Comparison of ENCODE assay signal across 23 cellular contexts in genomic region chr11:6356503-6356902, GRCh38. TPM values are rescaled to one million over a fixed set of nuclear protein-coding genes. Genes with fewer than 3 reads are reported as not detected.
DNase-seq lines count a peak whose midpoint lies in the region; ATAC-seq and TF ChIP-seq lines count a peak whose summit lies in the region.
"Had no signal": no experiment of that assay in that cellular context is flagged by ENCODE, and none has a peak within 500 bp of the region (broad histone marks: within the 10 kb centered on the region; RNA-seq: fewer than 3 reads in every experiment).

No MANE protein-coding gene starts in this region.

- intact Hi-C loops in PC-3 (cut with micrococcal nuclease): no loop called here
- intact Hi-C loops in tibial artery (cut with DNase I; ENCODE audit: low total_unique reads): loop anchor here (5.0 kb wide), 1 partner anchor 34 kb away; the partner anchor contains the start of gene CAVIN3

- no peak for ATAC-seq in PC-3
- ATAC-seq in omental fat pad (ENCODE audit: low FRiP score): peak; percentile 7
- ATAC-seq in HG03460 (IDR thresholded peaks at IDR 0.05; ENCODE audit: unreplicated experiment): no peak

- H3K36me3 ChIP-seq in PC-3 (ENCODE audit: low read depth, low read length): no peaks in the 10 kb centered on the region
- H3K36me3 ChIP-seq in tibial artery: no peaks in the 10 kb centered on the region
- H3K36me3 ChIP-seq: heart right ventricle, neutrophil, Peyer's patch, upper lobe of left lung, WERI-Rb-1 had no signal

- H3K4me1 ChIP-seq in PC-3 (ENCODE audit: insufficient read depth, low read length): peaks cover 4% of the 10 kb centered on the region; the same call in 1 of the 2 replicates
- H3K4me1 ChIP-seq in tibial artery: peaks cover 0 to 29% (median 16%) of the 10 kb centered on the region in 4 donors
- H3K4me1 ChIP-seq: Peyer's patch had no signal

- H3K4me1 Mint-ChIP-seq in chondrocyte (ENCODE audit: low read depth): peaks cover 52% of the 10 kb centered on the region
- H3K4me1 Mint-ChIP-seq: immature natural killer cell had no signal

- no peak for TF ChIP-seq CTCF in PC-3 (conservative IDR thresholded peaks at IDR 0.05; ENCODE audit: low read depth, low read length)
- TF ChIP-seq CTCF in chondrocyte (IDR thresholded peaks at IDR 0.05): no peak
- TF ChIP-seq CTCF in omental fat pad (IDR thresholded peaks at IDR 0.05): no peak
- TF ChIP-seq CTCF in tibial artery (IDR thresholded peaks at IDR 0.05): no peak

- POLR2A ChIA-PET in PC-3 (lab: Charles Lee; ENCODE audit: unreplicated experiment): no interaction called here

- H3K79me2 ChIP-seq in PC-3 (ENCODE audit: low read length): no peaks in the 10 kb centered on the region

- H3K36me3 Mint-ChIP-seq in chondrocyte (ENCODE audit: low read depth): no peaks in the 10 kb centered on the region
- H3K36me3 Mint-ChIP-seq: brain; CD8-positive, alpha-beta memory T cell; immature natural killer cell had no signal

- H3K27me3 ChIP-seq in PC-3 (ENCODE audit: low read length): no peaks in the 10 kb centered on the region; the same call in 1 of the 2 replicates
- H3K27me3 ChIP-seq in tibial artery: no peaks in the 10 kb centered on the region
- H3K27me3 ChIP-seq: heart right ventricle, Peyer's patch, upper lobe of left lung had no signal

- H3K27ac Mint-ChIP-seq in chondrocyte (ENCODE audit: unreplicated experiment): peak overlapping the region; percentile 77
- H3K27ac Mint-ChIP-seq: activated naive CD4-positive, alpha-beta T cell treated with anti-CD3 and anti-CD28 coated beads for 36 hours; CD8-positive, alpha-beta memory T cell; immature natural killer cell had no signal

- no peaks in the 10 kb centered on the region for H3K9me2 ChIP-seq in PC-3 (replicated peaks; ENCODE audit: low read length)

- BruUV-seq in PC-3 (replicated peaks; lab: Mats Ljungman, UMichigan): no TSS peak

- no peak for DNase-seq in PC-3
- DNase-seq in chondrocyte (ENCODE audit: low spot score): no peak
- no peak for DNase-seq in omental fat pad (ENCODE audit: low spot score)
- DNase-seq in tibial artery: no peak
- DNase-seq in NCI-H187 treated with DMSO at 0.1 percent for 48 hours (lab: John Stamatoyannopoulos, UW): no peak
- no peak for DNase-seq in dermis blood vessel endothelial cell
- DNase-seq in T-helper 9 cell: no peak
- DNase-seq: activated T-cell treated with anti-CD3 and anti-CD28 coated beads for 4 hours; CD8-positive, alpha-beta memory T cell; cortex of kidney; immature natural killer cell; Kasumi-1; NCI-H1092; NCI-H2029 treated with DMSO at 0.1 percent for 48 hours; Peyer's patch; WERI-Rb-1 had no signal

- H3K4me2 ChIP-seq in PC-3 (ENCODE audit: low read length): no peak overlapping the region

- no peaks in the 10 kb centered on the region for H3F3A ChIP-seq in PC-3 (ENCODE audit: low read length, unreplicated experiment)

- H3K27ac ChIP-seq in PC-3 (ENCODE audit: low read length) (no peak overlapping the region), tibial artery (peak overlapping the region; percentile 73 to 79)
- H3K27ac ChIP-seq: neutrophil, Peyer's patch, upper lobe of left lung, WERI-Rb-1 had no signal

- no peaks in the 10 kb centered on the region for H4K20me1 ChIP-seq in PC-3 (ENCODE audit: low read length)

- H3K27me3 Mint-ChIP-seq in chondrocyte (ENCODE audit: low read depth): peaks cover 6% of the 10 kb centered on the region
- H3K27me3 Mint-ChIP-seq: brain had no signal

- no peak overlapping the region for H3K4me3 Mint-ChIP-seq in chondrocyte (ENCODE audit: unreplicated experiment)
- H3K4me3 Mint-ChIP-seq: activated naive CD4-positive, alpha-beta T cell treated with anti-CD3 and anti-CD28 coated beads for 36 hours; CD8-positive, alpha-beta memory T cell; immature natural killer cell had no signal

- no peak overlapping the region for H3K9ac ChIP-seq in PC-3 (ENCODE audit: low read length)

- peak overlapping the region; percentile 84 for H2AFZ ChIP-seq in PC-3 (ENCODE audit: low read length)

- no peaks in the 10 kb centered on the region for H3K9me3 ChIP-seq in PC-3 (ENCODE audit: low read length)
- H3K9me3 ChIP-seq in tibial artery: no peaks in the 10 kb centered on the region
- H3K9me3 ChIP-seq: heart right ventricle, neutrophil, Peyer's patch, upper lobe of left lung had no signal

- no peaks in the 10 kb centered on the region for H3K9me3 Mint-ChIP-seq in chondrocyte (ENCODE audit: low read depth)
- H3K9me3 Mint-ChIP-seq: activated naive CD4-positive, alpha-beta T cell treated with anti-CD3 and anti-CD28 coated beads for 36 hours; brain; CD8-positive, alpha-beta memory T cell; immature natural killer cell had no signal

- CTCF ChIA-PET in PC-3 (lab: Charles Lee): no interaction called here

- H3K4me3 ChIP-seq in PC-3 (ENCODE audit: low read length) (no peak overlapping the region), tibial artery (no peak overlapping the region)
- H3K4me3 ChIP-seq: heart right ventricle, Peyer's patch, upper lobe of left lung had no signal

RNA-seq across cellular contexts. Expression of gene SMPD1, which starts 33.8 kb away (rescaled TPM):
- total RNA-seq in PC-3 (2014; rRNA removed) (12.1 and 12.9 TPM in 2 replicates), chondrocyte (81.1 to 102 TPM (median 99.4 TPM) in 3 replicates), omental fat pad (10 to 100 TPM; 21.4 to 23.7 (median 22.5) TPM), dermis blood vessel endothelial cell (25.2 and 27.6 TPM in 2 replicates)

RNA-seq across cellular contexts. Expression of gene CAVIN3, which starts 36.2 kb away (rescaled TPM):
- total RNA-seq in PC-3 (2014; rRNA removed) (not detected in 2 replicates), chondrocyte (40.9 to 123 TPM (median 120 TPM) in 3 replicates), omental fat pad (100 to 1,000 TPM in 2 of 4 donors, 10 to 100 TPM in 2; 78.7 to 209 (median 139) TPM), dermis blood vessel endothelial cell (201 and 220 TPM in 2 replicates)
- total RNA-seq: HT1080 had no signal

Comparison
In these comparisons a context has a peak if more than half of its experiments do, and no peak if none do; other contexts are left out.
1. RNA of gene CAVIN3, which starts 36.2 kb away (total RNA-seq): 201 to 220 TPM in dermis blood vessel endothelial cell, 78.7 to 209 TPM in omental fat pad and 40.9 to 123 TPM in chondrocyte; not detected in PC-3; every median in the first group is over 10 times any median in the second.